In the genomic region with DNA sequence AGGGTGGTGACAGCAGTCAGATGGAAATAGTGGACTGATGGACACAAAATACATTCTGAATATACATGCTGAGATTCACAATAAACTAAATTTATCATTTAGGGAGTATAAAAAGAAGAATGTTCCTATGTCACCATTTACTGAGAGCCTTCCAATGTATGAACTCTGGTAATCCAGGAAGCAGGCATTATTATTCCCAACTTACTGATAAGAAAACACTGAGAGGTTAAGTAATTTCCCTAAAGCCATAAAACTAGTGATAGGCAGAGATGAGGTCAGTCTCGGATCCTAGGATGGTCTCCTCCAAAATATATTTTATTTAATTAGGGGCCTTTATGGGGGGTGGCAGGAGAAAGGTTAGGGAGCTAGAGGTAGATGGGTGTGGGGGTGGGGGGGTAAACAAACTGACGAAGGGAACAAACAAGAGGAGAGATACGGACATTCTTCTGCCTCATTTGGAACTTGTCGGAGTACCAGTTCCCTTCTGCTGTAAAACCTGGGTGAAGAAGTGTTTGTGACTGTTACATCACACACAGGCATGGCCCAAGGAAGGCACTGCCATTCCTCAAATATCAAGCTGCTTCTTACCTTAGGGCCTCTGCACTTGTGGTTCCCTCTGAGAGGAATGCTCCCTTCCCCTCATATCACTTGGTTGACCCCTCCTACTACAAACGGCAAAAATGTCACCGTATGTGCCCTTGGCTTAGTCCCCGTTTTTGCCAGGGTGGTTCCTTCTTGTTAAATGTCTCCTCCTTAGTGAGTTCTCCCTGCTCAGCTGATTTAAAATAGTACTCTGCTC, we compare ENCODE assay signal across 18 cellular contexts. TPM values are rescaled to one million over a fixed set of nuclear protein-coding genes. Genes with fewer than 3 reads are reported as not detected.
DNase-seq lines count a peak whose midpoint lies in the region; ATAC-seq, FAIRE-seq and TF ChIP-seq lines count a peak whose summit lies in the region.
"Had no signal": no experiment of that assay in that cellular context is flagged by ENCODE, and none has a peak within 500 bp of the region (broad histone marks: within the 10 kb centered on the region; RNA-seq: fewer than 3 reads in every experiment).

No MANE protein-coding gene starts in this region.

- CTCF ChIA-PET in HEK293 (lab: Yijun Ruan, JAX), result interaction anchor here (0.6 to 1.0 kb wide), 2 partner anchors 17 to 82 kb away, joined by 3 to 4 read pairs; no protein-coding TSS in a partner anchor

- no peak for DNase-seq in HTR-8/SVneo (ENCODE audit: insufficient read length, low spot score)
- no peak for DNase-seq in body of pancreas
- DNase-seq in putamen (ENCODE audit: low spot score), result no peak
- no peak for DNase-seq in hippocampal formation (lab: John Stamatoyannopoulos, UW)
- DNase-seq: BE2C; CD4-positive, alpha-beta memory T cell; DMS79; H9; IMR-90 had no signal

- no peak overlapping the region for H3K9ac ChIP-seq in neural cell (ENCODE audit: low read length)

- 55 to 59% methylated on average over 7 of the region's 7 CpGs for WGBS in body of pancreas, 2 donors

- no peaks in the 10 kb centered on the region for H3F3A ChIP-seq in neural cell (ENCODE audit: insufficient read depth, low read length, poor library complexity, severe bottlenecking)

- H3K27me3 ChIP-seq in body of pancreas (no peaks in the 10 kb centered on the region), neural cell (ENCODE audit: insufficient read depth, low read depth, low read length) (no peaks in the 10 kb centered on the region)
- H3K27me3 ChIP-seq: BE2C had no signal

- POLR2A ChIA-PET in HEK293 (lab: Yijun Ruan, JAX), result no interaction called here

- TF ChIP-seq RAD21 in neural cell (conservative IDR thresholded peaks at IDR 0.05), result no peak

- TF ChIP-seq POLR2A in body of pancreas (IDR thresholded peaks at IDR 0.05), result no peak

- intact Hi-C loops in body of pancreas (cut with DNase I), result no loop called here

- no peaks in the 10 kb centered on the region for H3K9me2 ChIP-seq in neural cell (ENCODE audit: insufficient read depth, low read length)

- TF ChIP-seq EP300 in neural cell (conservative IDR thresholded peaks at IDR 0.05; ENCODE audit: poor library complexity, severe bottlenecking), result no peak

- H3K36me3 ChIP-seq in HEK293 (ENCODE audit: control insufficient read depth in 2 of 2, insufficient read depth in 1 of 2, low read length in 2 of 2) (peaks cover 4 to 38% of the 10 kb centered on the region in 2 experiments; a peak in 1 of 3 replicates), body of pancreas (replicated peaks in 1 of 2; ENCODE audit: insufficient read depth in 1 of 2, low read depth in 2 of 2) (peaks cover 0 to 2% of the 10 kb centered on the region in 2 donors), neural cell (ENCODE audit: insufficient read depth, low read length) (peaks cover 15% of the 10 kb centered on the region)
- H3K36me3 ChIP-seq: BE2C had no signal

- peak; percentile 9 for FAIRE-seq in HTR-8/SVneo (lab: Jason Lieb, UNC)
- FAIRE-seq: A549, G401.6, GM12891 had no signal

- H3K27ac ChIP-seq in HEK293 (ENCODE audit: extremely low read depth, low read depth, low read length) (no peak overlapping the region), body of pancreas (no peak overlapping the region), neural cell (ENCODE audit: low read length) (no peak overlapping the region)
- H3K27ac ChIP-seq: A549, C4-2B had no signal

- H3K4me1 ChIP-seq in HEK293 (ENCODE audit: control insufficient read depth, insufficient read depth, low read length) (peaks cover 10% of the 10 kb centered on the region; the same call in 1 of the 2 replicates), body of pancreas (peaks cover 15% of the 10 kb centered on the region)
- H3K4me1 ChIP-seq: A549, BE2C had no signal

- H3K4me2 ChIP-seq in neural cell (ENCODE audit: low read length), result no peak overlapping the region
- H3K4me2 ChIP-seq: A549, GM23338 had no signal

- no peaks in the 10 kb centered on the region for H3K79me2 ChIP-seq in neural cell (replicated peaks; ENCODE audit: insufficient read depth, low read length)

- no peaks in the 10 kb centered on the region for H4K20me1 ChIP-seq in neural cell (ENCODE audit: insufficient read depth)

- TF ChIP-seq CTCF in HEK293 (tag by site-specific recombination; IDR thresholded peaks at IDR 0.05) (no peak), body of pancreas (IDR thresholded peaks at IDR 0.05) (no peak), neural cell (IDR thresholded peaks at IDR 0.05; ENCODE audit: poor library complexity, severe bottlenecking) (no peak)

- peak; percentile 52 for ATAC-seq in body of pancreas
- ATAC-seq in GM18498 (IDR thresholded peaks at IDR 0.05; ENCODE audit: unreplicated experiment), result no peak
- ATAC-seq: A549, GM23338 had no signal

- H3K4me3 ChIP-seq in HEK293 (ENCODE audit: low read depth, low read length), result no peak overlapping the region
- H3K4me3 ChIP-seq in body of pancreas, result no peak overlapping the region
- H3K4me3 ChIP-seq in neural cell (ENCODE audit: low read length), result peak overlapping the region; percentile 22
- H3K4me3 ChIP-seq: A549, GM23338 had no signal

- no peak overlapping the region for H2AFZ ChIP-seq in neural cell (ENCODE audit: low read depth, low read length)
- H2AFZ ChIP-seq: GM23338 had no signal

- H3K9me3 ChIP-seq in HEK293 (ENCODE audit: control insufficient read depth, insufficient read depth, low read depth, low read length), result no peaks in the 10 kb centered on the region
- no peaks in the 10 kb centered on the region for H3K9me3 ChIP-seq in body of pancreas
- H3K9me3 ChIP-seq in neural cell (ENCODE audit: low read length), result no peaks in the 10 kb centered on the region
- H3K9me3 ChIP-seq: A549, BE2C had no signal

TF ChIP-seq in HEK293, 187 proteins besides CTCF, POLR2A, EP300 and RAD21 (continues in another document):
- TF ChIP-seq ZBTB7A (tag by site-specific recombination; IDR thresholded peaks at IDR 0.05; ENCODE audit: low read depth), result no peak
- 0 out of 2 replicates have a peak, but pooled peaks have one; percentile 19 for TF ChIP-seq ZNF335 (tag by site-specific recombination; conservative IDR thresholded peaks at IDR 0.05)
- TF ChIP-seq, protein P1, sequence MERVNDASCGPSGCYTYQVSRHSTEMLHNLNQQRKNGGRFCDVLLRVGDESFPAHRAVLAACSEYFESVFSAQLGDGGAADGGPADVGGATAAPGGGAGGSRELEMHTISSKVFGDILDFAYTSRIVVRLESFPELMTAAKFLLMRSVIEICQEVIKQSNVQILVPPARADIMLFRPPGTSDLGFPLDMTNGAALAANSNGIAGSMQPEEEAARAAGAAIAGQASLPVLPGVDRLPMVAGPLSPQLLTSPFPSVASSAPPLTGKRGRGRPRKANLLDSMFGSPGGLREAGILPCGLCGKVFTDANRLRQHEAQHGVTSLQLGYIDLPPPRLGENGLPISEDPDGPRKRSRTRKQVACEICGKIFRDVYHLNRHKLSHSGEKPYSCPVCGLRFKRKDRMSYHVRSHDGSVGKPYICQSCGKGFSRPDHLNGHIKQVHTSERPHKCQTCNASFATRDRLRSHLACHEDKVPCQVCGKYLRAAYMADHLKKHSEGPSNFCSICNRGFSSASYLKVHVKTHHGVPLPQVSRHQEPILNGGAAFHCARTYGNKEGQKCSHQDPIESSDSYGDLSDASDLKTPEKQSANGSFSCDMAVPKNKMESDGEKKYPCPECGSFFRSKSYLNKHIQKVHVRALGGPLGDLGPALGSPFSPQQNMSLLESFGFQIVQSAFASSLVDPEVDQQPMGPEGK (tag by site-specific recombination; IDR thresholded peaks at IDR 0.05), result 0 out of 2 replicates have a peak, but pooled peaks have one; percentile 8
- TF ChIP-seq MEIS1 (CRISPR knock-in tag; IDR thresholded peaks at IDR 0.05; ENCODE audit: borderline replicate concordance), result no peak

TF ChIP-seq in neural cell, 6 proteins besides CTCF, POLR2A, EP300 and RAD21:
- no peak for TF ChIP-seq TAF1 (IDR thresholded peaks at IDR 0.05; ENCODE audit: low read depth)
TF ChIP-seq in neural cell: peak in this region for 0.

RNA-seq across cellular contexts. Expression of gene SAYSD1, which starts 6.7 kb away (rescaled TPM):
- total RNA-seq in body of pancreas, result 10 to 100 TPM in 1 of 2 donors, 1 to 10 TPM in 1; 9.2 to 11.4 TPM
- polyA plus RNA-seq in neural cell, result 29.2 and 40.5 TPM in 2 replicates
- polyA minus RNA-seq in neural cell, result 62.3 and 65.1 TPM in 2 replicates

RNA-seq across cellular contexts. Expression of gene GLP1R, which starts 59.7 kb away (rescaled TPM):
- 1 to 10 TPM; 5.7 to 6.9 TPM for total RNA-seq in body of pancreas
- polyA plus RNA-seq in neural cell, result 0.06 TPM in 1 of 2 replicates, not detected in the other
- polyA minus RNA-seq in neural cell, result not detected in 2 replicates
- total RNA-seq: CD4-positive, alpha-beta memory T cell; IMR-90 had no signal
- polyA plus RNA-seq: A549; AG04450; CD4-positive, alpha-beta memory T cell; IMR-90 had no signal
